ENCODE assay signal across 15 cellular contexts in the genomic region with DNA sequence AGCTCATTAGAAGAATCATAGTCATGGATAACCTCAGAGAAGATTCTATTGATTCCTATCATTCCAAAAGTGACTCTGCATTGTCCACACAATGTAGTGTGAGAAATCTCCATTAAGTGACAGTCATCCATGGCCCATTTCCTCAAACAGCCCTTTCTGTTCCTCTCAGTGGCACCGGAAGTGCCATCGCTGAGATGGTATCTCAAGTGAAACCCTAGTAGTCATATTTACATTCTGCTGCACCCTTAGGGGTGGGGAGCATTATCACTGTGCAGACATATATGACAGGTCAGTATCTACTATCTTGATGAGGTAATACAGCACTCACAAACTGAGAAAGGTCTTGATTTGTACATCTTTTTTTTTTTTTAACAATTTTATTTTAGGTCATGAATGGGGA. TPM values are rescaled to one million over a fixed set of nuclear protein-coding genes. Genes with fewer than 3 reads are reported as not detected.
A peak's percentile ranks its signal among the peaks of the same experiment; 100 is the strongest.
DNase-seq lines count a peak whose midpoint lies in the region; ATAC-seq and TF ChIP-seq lines count a peak whose summit lies in the region.
"Had no signal": no experiment of that assay in that cellular context is flagged by ENCODE, and none has a peak within 500 bp of the region (broad histone marks: within the 10 kb centered on the region; RNA-seq: fewer than 3 reads in every experiment).

No MANE protein-coding gene starts in this region.

- no peaks in the 10 kb centered on the region for H3K36me3 ChIP-seq in gastrocnemius medialis
- no peaks in the 10 kb centered on the region for H3K36me3 ChIP-seq in MG63
- H3K36me3 ChIP-seq in body of pancreas (replicated peaks in 1 of 2; ENCODE audit: insufficient read depth in 1 of 2, low read depth in 2 of 2), result no peaks in the 10 kb centered on the region
- H3K36me3 ChIP-seq: BE2C, lower lobe of right lung had no signal

- H3K27me3 ChIP-seq in gastrocnemius medialis (no peaks in the 10 kb centered on the region), MG63 (no peaks in the 10 kb centered on the region), body of pancreas (no peaks in the 10 kb centered on the region)
- H3K27me3 ChIP-seq: BE2C had no signal

- peak overlapping the region; percentile 63 for H3K27ac Mint-ChIP-seq in dendritic cell treated with granulocyte-macrophage colony-stimulating factor and Interleukin-4, amounts not matched to agents 40 ng/mL and 50 ng/mL, for 4 days
- H3K27ac Mint-ChIP-seq in stimulated activated naive CD8-positive, alpha-beta T cell treated with anti-CD3 and anti-CD28 coated beads, Interleukin-15, amount 100 ng/mL, for 72 hours, result no peak overlapping the region

- peaks cover 17% of the 10 kb centered on the region for H3K4me1 Mint-ChIP-seq in dendritic cell treated with granulocyte-macrophage colony-stimulating factor and Interleukin-4, amounts not matched to agents 40 ng/mL and 50 ng/mL, for 4 days (ENCODE audit: low read depth)
- no peaks in the 10 kb centered on the region for H3K4me1 Mint-ChIP-seq in stimulated activated naive CD8-positive, alpha-beta T cell treated with anti-CD3 and anti-CD28 coated beads, Interleukin-15, amount 100 ng/mL, for 72 hours

- in situ Hi-C loops in gastrocnemius medialis (cut with MboI; ENCODE audit: low sequenced_read_pairs in 4 of 4), result no loop called here

- H3K4me3 ChIP-seq in gastrocnemius medialis (no peak overlapping the region), MG63 (no peak overlapping the region), body of pancreas (no peak overlapping the region)
- H3K4me3 ChIP-seq: lower lobe of right lung had no signal

- intact Hi-C loops in dendritic cell treated with granulocyte-macrophage colony-stimulating factor and Interleukin-4, amounts not matched to agents 40 ng/mL and 50 ng/mL, for 4 days (cut with micrococcal nuclease), result no loop called here
- intact Hi-C loops in gastrocnemius medialis (cut with DNase I; ENCODE audit: low total_unique reads), result no loop called here
- intact Hi-C loops in body of pancreas (cut with DNase I), result no loop called here

- peaks cover 7% of the 10 kb centered on the region for H3K9me3 Mint-ChIP-seq in dendritic cell treated with granulocyte-macrophage colony-stimulating factor and Interleukin-4, amounts not matched to agents 40 ng/mL and 50 ng/mL, for 4 days
- no peaks in the 10 kb centered on the region for H3K9me3 Mint-ChIP-seq in stimulated activated naive CD8-positive, alpha-beta T cell treated with anti-CD3 and anti-CD28 coated beads, Interleukin-15, amount 100 ng/mL, for 72 hours

- peak; percentile 52 for DNase-seq in HT-29 (ENCODE audit: low spot score)
- DNase-seq in gastrocnemius medialis, result no peak
- no peak for DNase-seq in MG63
- no peak for DNase-seq in stimulated activated naive CD8-positive, alpha-beta T cell treated with anti-CD3 and anti-CD28 coated beads, Interleukin-15, amount 100 ng/mL, for 72 hours
- DNase-seq in body of pancreas, result no peak
- DNase-seq: activated CD4-positive, CD25-positive, alpha-beta regulatory T cell treated with anti-CD3 and anti-CD28 coated beads, Interleukin-2, amount 50 U/mL, for 72 hours; activated T-cell treated with anti-CD3 and anti-CD28 coated beads, Interleukin-2, amount 50 U/mL, for 1 hour; BE2C; DMS79; lower lobe of right lung; NCI-H1930 had no signal

- ATAC-seq in GM18861 (IDR thresholded peaks at IDR 0.05; ENCODE audit: unreplicated experiment) (peak; percentile 98), GM21526 (IDR thresholded peaks at IDR 0.05; ENCODE audit: low FRiP score, unreplicated experiment) (peak; percentile 50), gastrocnemius medialis (no peak), body of pancreas (no peak)
- ATAC-seq in stimulated activated naive CD8-positive, alpha-beta T cell treated with anti-CD3 and anti-CD28 coated beads, Interleukin-15, amount 100 ng/mL, for 72 hours, result no peak
- ATAC-seq: esophagus mucosa, lower lobe of right lung had no signal

- WGBS in body of pancreas, 2 donors, result 82 to 96% methylated on average over 2 of the region's 2 CpGs

- H3K27me3 Mint-ChIP-seq in dendritic cell treated with granulocyte-macrophage colony-stimulating factor and Interleukin-4, amounts not matched to agents 40 ng/mL and 50 ng/mL, for 4 days, result no peaks in the 10 kb centered on the region
- H3K27me3 Mint-ChIP-seq in stimulated activated naive CD8-positive, alpha-beta T cell treated with anti-CD3 and anti-CD28 coated beads, Interleukin-15, amount 100 ng/mL, for 72 hours, result peaks cover 22% of the 10 kb centered on the region

- H3K9me3 ChIP-seq in gastrocnemius medialis, result no peaks in the 10 kb centered on the region
- no peaks in the 10 kb centered on the region for H3K9me3 ChIP-seq in MG63
- H3K9me3 ChIP-seq in body of pancreas, result no peaks in the 10 kb centered on the region
- H3K9me3 ChIP-seq: BE2C, lower lobe of right lung had no signal

- H3K36me3 Mint-ChIP-seq in dendritic cell treated with granulocyte-macrophage colony-stimulating factor and Interleukin-4, amounts not matched to agents 40 ng/mL and 50 ng/mL, for 4 days (ENCODE audit: low read depth), result no peaks in the 10 kb centered on the region

- TF ChIP-seq POLR2A in gastrocnemius medialis (IDR thresholded peaks at IDR 0.05) (no peak), body of pancreas (IDR thresholded peaks at IDR 0.05) (no peak)

- no peak for TF ChIP-seq CTCF in gastrocnemius medialis (IDR thresholded peaks at IDR 0.05 in 4 of 5, conservative IDR thresholded peaks at IDR 0.05 in 1 of 5)
- TF ChIP-seq CTCF in body of pancreas (IDR thresholded peaks at IDR 0.05), result no peak

- H3K4me1 ChIP-seq in gastrocnemius medialis (no peaks in the 10 kb centered on the region), body of pancreas (no peaks in the 10 kb centered on the region)
- H3K4me1 ChIP-seq: BE2C, lower lobe of right lung had no signal

- no peak overlapping the region for H3K27ac ChIP-seq in gastrocnemius medialis
- H3K27ac ChIP-seq in body of pancreas, result no peak overlapping the region
- H3K27ac ChIP-seq: lower lobe of right lung had no signal

- H3K4me3 Mint-ChIP-seq in dendritic cell treated with granulocyte-macrophage colony-stimulating factor and Interleukin-4, amounts not matched to agents 40 ng/mL and 50 ng/mL, for 4 days, result no peak overlapping the region
- H3K4me3 Mint-ChIP-seq in stimulated activated naive CD8-positive, alpha-beta T cell treated with anti-CD3 and anti-CD28 coated beads, Interleukin-15, amount 100 ng/mL, for 72 hours, result no peak overlapping the region

RNA-seq across cellular contexts. Expression of a gene that starts 55.4 kb away (rescaled TPM):
- total RNA-seq in HT-29 (2014; rRNA removed; shearing (Covaris generic)), result 8.6 and 15.2 TPM in 2 replicates
- total RNA-seq in gastrocnemius medialis (10 to 100 TPM; 12.2 to 33.4 (median 20.4) TPM), body of pancreas (10 to 100 TPM in 1 of 2 donors, 1 to 10 TPM in 1; 7.8 to 26.0 TPM)
- 7.7 and 82.5 TPM in 2 replicates for total RNA-seq in MG63 (2014; rRNA removed; shearing (Covaris generic); ENCODE audit: low replicate concordance)

Comparison
In these comparisons a context has a peak if more than half of its experiments do, and no peak if none do; other contexts are left out.
1. ATAC-seq: peak in GM18861 (single experiment) and GM21526 (single experiment); none in gastrocnemius medialis (0 of 2), stimulated activated naive CD8-positive, alpha-beta T cell treated with anti-CD3 and anti-CD28 coated beads, Interleukin-15, amount 100 ng/mL, for 72 hours (single experiment) and body of pancreas (single experiment).